ENCODE assay signal across 18 cellular contexts in the genomic region with DNA sequence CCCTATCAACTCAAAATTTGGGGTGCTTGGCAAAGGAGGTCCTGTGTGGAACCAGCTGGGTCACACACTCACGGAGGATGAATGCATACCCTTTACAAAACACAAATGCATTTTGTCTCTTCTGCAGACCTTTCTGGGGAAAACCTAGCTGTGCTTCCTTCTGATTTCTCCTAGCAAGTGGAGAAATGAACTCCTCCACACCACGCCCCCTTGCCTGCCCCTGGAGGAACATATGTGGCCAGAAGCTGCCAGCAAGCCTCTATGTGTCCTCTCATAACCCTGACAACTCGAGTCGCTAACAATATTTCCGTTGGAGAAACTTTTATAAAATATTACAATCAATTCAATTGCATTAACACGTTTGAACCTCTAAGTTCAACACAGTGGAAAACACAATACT.
"Had no signal": no experiment of that assay in that cellular context is flagged by ENCODE, and none has a peak within 500 bp of the region (broad histone marks: within the 10 kb centered on the region; RNA-seq: fewer than 3 reads in every experiment).

No MANE protein-coding gene starts in this region.

- DNase-seq: activated CD4-positive, alpha-beta T cell treated with anti-CD3 and anti-CD28 coated beads, Interleukin-2, amount 10 ng/mL, durations not matched to agents 7 days and 5 days; activated CD4-positive, CD25-positive, alpha-beta regulatory T cell treated with anti-CD3 and anti-CD28 coated beads, Interleukin-2, amount 50 U/mL, for 72 hours; activated CD8-positive, alpha-beta T cell treated with anti-CD3 and anti-CD28 coated beads, Interleukin-2, amount 10 ng/mL, durations not matched to agents 7 days and 5 days; activated gamma-delta T cell treated with Interleukin-2 at 50 U/mL for 16 hours; aorta; effector CD4-positive, alpha-beta T cell; hypothalamus; nucleus accumbens; right lobe of liver; stimulated activated CD4-positive, alpha-beta T cell treated with anti-CD3 and anti-CD28 coated beads, Interleukin-1b, Interleukin-23, amount 100 ng/mL, for 48 hours; stimulated activated naive CD8-positive, alpha-beta T cell treated with anti-CD3 and anti-CD28 coated beads, Interleukin-15, amount 100 ng/mL, for 72 hours had no signal

- H3K36me3 ChIP-seq: right lobe of liver, tibial nerve had no signal

- H3K36me3 Mint-ChIP-seq: brain, memory B cell had no signal

- H3K9me3 Mint-ChIP-seq: stimulated activated naive CD8-positive, alpha-beta T cell treated with anti-CD3 and anti-CD28 coated beads, Interleukin-15, amount 100 ng/mL, for 72 hours had no signal

- H3K4me3 ChIP-seq: right lobe of liver, skin epidermis, tibial nerve had no signal

- H3K4me1 Mint-ChIP-seq: activated CD4-positive, alpha-beta T cell treated with anti-CD3 and anti-CD28 coated beads, Interleukin-2, amount 10 ng/mL, durations not matched to agents 7 days and 5 days; memory B cell had no signal

- ATAC-seq: activated CD8-positive, alpha-beta T cell treated with anti-CD3 and anti-CD28 coated beads, Interleukin-2, amount 10 ng/mL, durations not matched to agents 7 days and 5 days; activated naive CD4-positive, alpha-beta T cell treated with anti-CD3 and anti-CD28 coated beads, Interleukin-2, amount 50 U/mL, for 72 hours; right lobe of liver; stimulated activated naive CD8-positive, alpha-beta T cell treated with anti-CD3 and anti-CD28 coated beads, Interleukin-15, amount 100 ng/mL, for 72 hours had no signal

- H3K27ac Mint-ChIP-seq: activated CD4-positive, alpha-beta T cell treated with anti-CD3 and anti-CD28 coated beads, Interleukin-2, amount 10 ng/mL, durations not matched to agents 7 days and 5 days; activated CD8-positive, alpha-beta T cell treated with anti-CD3 and anti-CD28 coated beads, Interleukin-2, amount 10 ng/mL, durations not matched to agents 7 days and 5 days; activated naive CD4-positive, alpha-beta T cell treated with anti-CD3 and anti-CD28 coated beads, Interleukin-2, amount 50 U/mL, for 72 hours; dendritic cell treated with granulocyte-macrophage colony-stimulating factor and Interleukin-4, amounts not matched to agents 40 ng/mL and 50 ng/mL, for 4 days; memory B cell had no signal

- H3K4me3 Mint-ChIP-seq: activated CD4-positive, alpha-beta T cell treated with anti-CD3 and anti-CD28 coated beads, Interleukin-2, amount 10 ng/mL, durations not matched to agents 7 days and 5 days; activated CD8-positive, alpha-beta T cell treated with anti-CD3 and anti-CD28 coated beads, Interleukin-2, amount 10 ng/mL, durations not matched to agents 7 days and 5 days; dendritic cell treated with granulocyte-macrophage colony-stimulating factor and Interleukin-4, amounts not matched to agents 40 ng/mL and 50 ng/mL, for 4 days; memory B cell; nephron; stimulated activated naive CD8-positive, alpha-beta T cell treated with anti-CD3 and anti-CD28 coated beads, Interleukin-15, amount 100 ng/mL, for 72 hours had no signal

- H3K27ac ChIP-seq: right lobe of liver, skin epidermis, tibial nerve had no signal

- H3K9me3 ChIP-seq: right lobe of liver had no signal
